ENCODE assay signal across 1 cellular context in genomic region chr1:201876148-201876547, GRCh38.
TF ChIP-seq lines count a peak whose summit lies in the region.

No MANE protein-coding gene starts in this region.

TF ChIP-seq in HepG2, 621 proteins besides CTCF, POLR2A, EP300 and RAD21 (continued from another document):
- TF ChIP-seq PBX2 (CRISPR knock-in tag; IDR thresholded peaks at IDR 0.05) (no peak), CREBL2 (CRISPR knock-in tag; IDR thresholded peaks at IDR 0.05; ENCODE audit: borderline replicate concordance) (no peak), HINFP (CRISPR knock-in tag; IDR thresholded peaks at IDR 0.05; ENCODE audit: low read depth) (no peak), GABPB1 (CRISPR knock-in tag; IDR thresholded peaks at IDR 0.05) (no peak), ZBTB3 (CRISPR knock-in tag; IDR thresholded peaks at IDR 0.05; ENCODE audit: borderline replicate concordance, low read depth) (no peak), RORA (CRISPR knock-in tag; IDR thresholded peaks at IDR 0.05) (no peak), FOSL1 (CRISPR knock-in tag; IDR thresholded peaks at IDR 0.05; ENCODE audit: borderline replicate concordance) (no peak), HDAC1 (CRISPR knock-in tag; IDR thresholded peaks at IDR 0.05) (no peak), BRD4 (CRISPR knock-in tag; IDR thresholded peaks at IDR 0.05) (no peak), ZNF574 (CRISPR knock-in tag; IDR thresholded peaks at IDR 0.05) (no peak), XBP1 (CRISPR knock-in tag; IDR thresholded peaks at IDR 0.05) (no peak), KDM1A (CRISPR knock-in tag; IDR thresholded peaks at IDR 0.05) (no peak), RAD51 (IDR thresholded peaks at IDR 0.05; ENCODE audit: borderline replicate concordance) (no peak), STAG1 (CRISPR knock-in tag; IDR thresholded peaks at IDR 0.05) (no peak), HNF1B (CRISPR knock-in tag; IDR thresholded peaks at IDR 0.05) (no peak), FOXM1 (CRISPR knock-in tag; IDR thresholded peaks at IDR 0.05) (no peak), SKI (IDR thresholded peaks at IDR 0.05; ENCODE audit: partially characterized antibody) (no peak), ZNF740 (CRISPR knock-in tag; IDR thresholded peaks at IDR 0.05) (no peak), ADNP (CRISPR knock-in tag; IDR thresholded peaks at IDR 0.05) (no peak)
TF ChIP-seq in HepG2: peak in this region for 0.
